Comparison of ENCODE assay signal across 9 cellular contexts in genomic region chr19:4609878-4610511, GRCh38. TPM values are rescaled to one million over a fixed set of nuclear protein-coding genes. Genes with fewer than 3 reads are reported as not detected.
DNase-seq lines count a peak whose midpoint lies in the region; ATAC-seq and TF ChIP-seq lines count a peak whose summit lies in the region.
"Had no signal": no experiment of that assay in that cellular context is flagged by ENCODE, and none has a peak within 500 bp of the region (broad histone marks: within the 10 kb centered on the region; RNA-seq: fewer than 3 reads in every experiment).

No MANE protein-coding gene starts in this region.

- H3K27ac ChIP-seq in neural progenitor cell = no peak overlapping the region
- H3K27ac ChIP-seq: SK-N-MC had no signal

- H3K9ac ChIP-seq in neural progenitor cell = no peak overlapping the region

- TF ChIP-seq CTCF in chondrocyte (IDR thresholded peaks at IDR 0.05) (peak; percentile 22), neural progenitor cell (IDR thresholded peaks at IDR 0.05) (no peak), mucosa of descending colon (IDR thresholded peaks at IDR 0.05) (no peak)

- H3K36me3 ChIP-seq in neural progenitor cell (no peaks in the 10 kb centered on the region), mucosa of descending colon (ENCODE audit: low read depth) (no peaks in the 10 kb centered on the region)

- H2AFZ ChIP-seq in neural progenitor cell (replicated peaks) = peak overlapping the region; percentile 93

- H3K27me3 Mint-ChIP-seq in chondrocyte (ENCODE audit: low read depth) (peaks cover 13% of the 10 kb centered on the region), neural progenitor cell (ENCODE audit: insufficient read depth, low read depth) (peaks cover 10% of the 10 kb centered on the region)
- H3K27me3 Mint-ChIP-seq in activated T-cell treated with anti-CD3 and anti-CD28 coated beads, Interleukin-2, amount 50 U/mL, for 24 hours = peaks cover 33% of the 10 kb centered on the region
- H3K27me3 Mint-ChIP-seq in activated T-cell treated with anti-CD3 and anti-CD28 coated beads, Interleukin-2, amount 50 U/mL, for 72 hours (ENCODE audit: low read depth) = peaks cover 21% of the 10 kb centered on the region

- H3K4me3 Mint-ChIP-seq in chondrocyte (ENCODE audit: unreplicated experiment) (no peak overlapping the region), neural progenitor cell (no peak overlapping the region)
- H3K4me3 Mint-ChIP-seq in activated T-cell treated with anti-CD3 and anti-CD28 coated beads, Interleukin-2, amount 50 U/mL, for 24 hours = no peak overlapping the region
- H3K4me3 Mint-ChIP-seq in activated T-cell treated with anti-CD3 and anti-CD28 coated beads, Interleukin-2, amount 50 U/mL, for 72 hours = no peak overlapping the region

- intact Hi-C loops in mucosa of descending colon (cut with DNase I, micrococcal nuclease) = no loop called here

- peak overlapping the region; percentile 57 for H3K4me2 ChIP-seq in neural progenitor cell

- H3K27me3 ChIP-seq in neural progenitor cell = no peaks in the 10 kb centered on the region

- no peaks in the 10 kb centered on the region for H3K79me2 ChIP-seq in neural progenitor cell (ENCODE audit: low read depth)

- no peaks in the 10 kb centered on the region for H3K9me3 ChIP-seq in neural progenitor cell (ENCODE audit: low read depth)
- H3K9me3 ChIP-seq in mucosa of descending colon = no peaks in the 10 kb centered on the region

- H3K9me3 Mint-ChIP-seq in chondrocyte (ENCODE audit: low read depth) (peaks cover 3% of the 10 kb centered on the region), neural progenitor cell (no peaks in the 10 kb centered on the region)
- H3K9me3 Mint-ChIP-seq in activated T-cell treated with anti-CD3 and anti-CD28 coated beads, Interleukin-2, amount 50 U/mL, for 24 hours = no peaks in the 10 kb centered on the region
- H3K9me3 Mint-ChIP-seq in activated T-cell treated with anti-CD3 and anti-CD28 coated beads, Interleukin-2, amount 50 U/mL, for 72 hours = no peaks in the 10 kb centered on the region

- H4K20me1 ChIP-seq in neural progenitor cell (ENCODE audit: low read depth) = no peaks in the 10 kb centered on the region

- no peaks in the 10 kb centered on the region for H3K36me3 Mint-ChIP-seq in chondrocyte (ENCODE audit: low read depth)
- no peaks in the 10 kb centered on the region for H3K36me3 Mint-ChIP-seq in neural progenitor cell
- H3K36me3 Mint-ChIP-seq in activated T-cell treated with anti-CD3 and anti-CD28 coated beads, Interleukin-2, amount 50 U/mL, for 24 hours (ENCODE audit: low read depth) = no peaks in the 10 kb centered on the region
- no peaks in the 10 kb centered on the region for H3K36me3 Mint-ChIP-seq in activated T-cell treated with anti-CD3 and anti-CD28 coated beads, Interleukin-2, amount 50 U/mL, for 72 hours (ENCODE audit: insufficient read depth in 2 of 2)

- DNase-seq in GF-D8 (lab: John Stamatoyannopoulos, UW) = peak; percentile 62
- peak; percentile 78 for DNase-seq in NCI-H2171 (lab: John Stamatoyannopoulos, UW)
- no peak for DNase-seq in chondrocyte (ENCODE audit: low spot score)
- no peak for DNase-seq in neural progenitor cell (ENCODE audit: low spot score)
- DNase-seq in mucosa of descending colon = no peak
- DNase-seq in activated T-cell treated with anti-CD3 and anti-CD28 coated beads, Interleukin-2, amount 50 U/mL, for 24 hours = no peak
- no peak for DNase-seq in activated T-cell treated with anti-CD3 and anti-CD28 coated beads, Interleukin-2, amount 50 U/mL, for 72 hours

- H3K4me1 ChIP-seq in neural progenitor cell (peaks cover 8% of the 10 kb centered on the region), mucosa of descending colon (ENCODE audit: low read depth) (no peaks in the 10 kb centered on the region)

- H3K27ac Mint-ChIP-seq in chondrocyte (ENCODE audit: unreplicated experiment) = peak overlapping the region; percentile 8
- no peak overlapping the region for H3K27ac Mint-ChIP-seq in neural progenitor cell
- H3K27ac Mint-ChIP-seq in activated T-cell treated with anti-CD3 and anti-CD28 coated beads, Interleukin-2, amount 50 U/mL, for 24 hours = no peak overlapping the region
- no peak overlapping the region for H3K27ac Mint-ChIP-seq in activated T-cell treated with anti-CD3 and anti-CD28 coated beads, Interleukin-2, amount 50 U/mL, for 72 hours

- H3K4me3 ChIP-seq in neural progenitor cell (no peak overlapping the region), mucosa of descending colon (no peak overlapping the region)
- H3K4me3 ChIP-seq: SK-N-MC had no signal

- peaks cover 14% of the 10 kb centered on the region for H3F3A ChIP-seq in neural progenitor cell (ENCODE audit: low read depth)

- ATAC-seq in mucosa of descending colon (no peak), GM21526 (IDR thresholded peaks at IDR 0.05; ENCODE audit: low FRiP score, unreplicated experiment) (no peak)
- no peak for ATAC-seq in activated T-cell treated with anti-CD3 and anti-CD28 coated beads, Interleukin-2, amount 50 U/mL, for 72 hours (replicated peaks in 1 of 2)

- H3K4me1 Mint-ChIP-seq in chondrocyte (ENCODE audit: low read depth) (peaks cover 11% of the 10 kb centered on the region), neural progenitor cell (peaks cover 15% of the 10 kb centered on the region)
- no peaks in the 10 kb centered on the region for H3K4me1 Mint-ChIP-seq in activated T-cell treated with anti-CD3 and anti-CD28 coated beads, Interleukin-2, amount 50 U/mL, for 24 hours (ENCODE audit: low read depth)
- H3K4me1 Mint-ChIP-seq in activated T-cell treated with anti-CD3 and anti-CD28 coated beads, Interleukin-2, amount 50 U/mL, for 72 hours (ENCODE audit: low read depth) = no peaks in the 10 kb centered on the region

RNA-seq across cellular contexts. Expression of gene TNFAIP8L1, which starts 29.3 kb away (rescaled TPM):
- total RNA-seq in chondrocyte = 2.0 to 4.2 TPM (median 3.9 TPM) in 3 replicates
- 8.2 and 15.2 TPM in 2 replicates for total RNA-seq in neural progenitor cell (ENCODE audit: low replicate concordance)
- 10 to 100 TPM in 2 of 3 donors, 1 to 10 TPM in 1; 5.1 to 47.6 (median 10.7) TPM for total RNA-seq in mucosa of descending colon
- total RNA-seq in activated T-cell treated with anti-CD3 and anti-CD28 coated beads, Interleukin-2, amount 50 U/mL, for 72 hours = 10 to 100 TPM; 22.1 to 25.7 TPM

RNA-seq across cellular contexts. Expression of gene SEMA6B, which starts 50.5 kb away (rescaled TPM):
- total RNA-seq in chondrocyte (4.2 to 5.3 TPM (median 4.3 TPM) in 3 replicates), neural progenitor cell (ENCODE audit: low replicate concordance) (22.6 and 82.3 TPM in 2 replicates), mucosa of descending colon (1 to 10 TPM; 2.5 to 8.4 (median 5.9) TPM)
- total RNA-seq in activated T-cell treated with anti-CD3 and anti-CD28 coated beads, Interleukin-2, amount 50 U/mL, for 72 hours = under 1 TPM; 0.05 to 0.19 TPM

Comparison
In these comparisons a context has a peak if more than half of its experiments do, and no peak if none do; other contexts are left out.
1. DNase-seq: peak in GF-D8 (single experiment) and NCI-H2171 (single experiment); none in chondrocyte (single experiment), neural progenitor cell (single experiment), mucosa of descending colon (0 of 3), activated T-cell treated with anti-CD3 and anti-CD28 coated beads, Interleukin-2, amount 50 U/mL, for 24 hours (single experiment) and activated T-cell treated with anti-CD3 and anti-CD28 coated beads, Interleukin-2, amount 50 U/mL, for 72 hours (0 of 2).